Comparison of ENCODE assay signal across 19 cellular contexts in genomic region chr14:54675236-54676125, GRCh38.
DNase-seq lines count a peak whose midpoint lies in the region; ATAC-seq, FAIRE-seq and TF ChIP-seq lines count a peak whose summit lies in the region.
"Had no signal": no experiment of that assay in that cellular context is flagged by ENCODE, and none has a peak within 500 bp of the region (broad histone marks: within the 10 kb centered on the region; RNA-seq: fewer than 3 reads in every experiment).

No MANE protein-coding gene starts in this region.

- H3K23me2 ChIP-seq in H1 (ENCODE audit: low read depth, low read length) = no peaks in the 10 kb centered on the region

- no peaks in the 10 kb centered on the region for H3K27me3 ChIP-seq in SK-N-SH (ENCODE audit: insufficient read depth)
- H3K27me3 ChIP-seq in H1 (replicated peaks in 1 of 4; ENCODE audit: control insufficient read depth in 3 of 4, extremely low read depth in 1 of 4, insufficient read depth in 3 of 4, low read length in 3 of 4) = no peaks in the 10 kb centered on the region
- H3K27me3 ChIP-seq in neural progenitor cell = no peaks in the 10 kb centered on the region
- H3K27me3 ChIP-seq in upper lobe of right lung = no peaks in the 10 kb centered on the region

- FAIRE-seq in H1 (lab: Jason Lieb, UNC) = no peak
- FAIRE-seq: small intestine had no signal

- ATAC-seq in SK-N-SH treated with all-trans-retinoic acid at 6 μM for 48 hours = no peak
- ATAC-seq in upper lobe of right lung = no peak
- no peak for ATAC-seq in GM21717 (IDR thresholded peaks at IDR 0.05; ENCODE audit: unreplicated experiment)
- ATAC-seq: CD8-positive, alpha-beta T cell; PC-3 had no signal

- peaks cover 24% of the 10 kb centered on the region for H3F3A ChIP-seq in SK-N-SH (replicated peaks; ENCODE audit: insufficient read depth)
- H3F3A ChIP-seq in neural progenitor cell (ENCODE audit: low read depth) = no peaks in the 10 kb centered on the region

- peak overlapping the region; percentile 91 for H2BK12ac ChIP-seq in H1 (ENCODE audit: low read depth, low read length)

- WGBS in SK-N-SH (ENCODE audit: low lambda C conversion rate) = 80% methylated on average over 11 of the region's 11 CpGs
- WGBS in H1 (ENCODE audit: extremely low coverage in 1 of 2, insufficient coverage in 1 of 2, insufficient read length in 1 of 2, insufficient replicate concordance in 2 of 2, low coverage in 1 of 2, low lambda C conversion rate in 2 of 2, missing lambda C conversion rate in 1 of 2), 2 experiments = 98% methylated on average over 8 of the region's 11 CpGs; no CpG with 5 or more reads in 1 of the 2 experiments

- H3K27me3 Mint-ChIP-seq in neural progenitor cell (ENCODE audit: insufficient read depth, low read depth) = peaks cover 5% of the 10 kb centered on the region
- H3K27me3 Mint-ChIP-seq in activated CD4-positive, alpha-beta T cell treated with anti-CD3 and anti-CD28 coated beads, Interleukin-2, amount 10 ng/mL, durations not matched to agents 24 days and 14 days = peaks cover 25% of the 10 kb centered on the region

- TF ChIP-seq CTCF in SK-N-SH (IDR thresholded peaks at IDR 0.05) (0 out of 2 replicates have a peak, but pooled peaks have one; percentile 10), H1 (IDR thresholded peaks at IDR 0.05; ENCODE audit: control extremely low read depth in 1 of 3, insufficient read depth in 1 of 3, low read depth in 1 of 3, low read length in 3 of 3) (no peak), neural progenitor cell (IDR thresholded peaks at IDR 0.05) (no peak), upper lobe of right lung (IDR thresholded peaks at IDR 0.05) (no peak)

- H4K8ac ChIP-seq in H1 (ENCODE audit: extremely low read depth, insufficient read depth, low read length) = no peak overlapping the region

- H3K4ac ChIP-seq in H1 (replicated peaks; ENCODE audit: insufficient read length, low read depth, low read length) = no peak overlapping the region

- TF ChIP-seq POLR2A in H1 (IDR thresholded peaks at IDR 0.05; ENCODE audit: control extremely low read depth in 1 of 2, low read depth in 2 of 2, low read length in 2 of 2) = no peak

- no peaks in the 10 kb centered on the region for H3K9me2 ChIP-seq in SK-N-SH

- H3K9me3 ChIP-seq in SK-N-SH (no peaks in the 10 kb centered on the region), H1 (ENCODE audit: insufficient read depth in 2 of 2, low read depth in 1 of 2, low read length in 1 of 2) (no peaks in the 10 kb centered on the region), neural progenitor cell (ENCODE audit: low read depth) (no peaks in the 10 kb centered on the region), upper lobe of right lung (no peaks in the 10 kb centered on the region)

- H3K4me3 ChIP-seq in SK-N-SH (ENCODE audit: low read depth in 2 of 2, low read length in 1 of 2) = no peak overlapping the region
- H3K4me3 ChIP-seq in H1 (ENCODE audit: extremely low read depth in 1 of 4, insufficient read depth in 2 of 4, low read depth in 3 of 4, low read length in 4 of 4) = no peak overlapping the region
- no peak overlapping the region for H3K4me3 ChIP-seq in neural progenitor cell
- no peak overlapping the region for H3K4me3 ChIP-seq in upper lobe of right lung
- H3K4me3 ChIP-seq: lung had no signal

- H3K23ac ChIP-seq in H1 (ENCODE audit: insufficient read length) = no peak overlapping the region

- POLR2A ChIA-PET in SK-N-SH (lab: Yijun Ruan, JAX) = no interaction called here
- POLR2A ChIA-PET in H1 (lab: Charles Lee; ENCODE audit: partially characterized antibody) = interaction anchor here (0.6 to 1.4 kb wide), 4 partner anchors 9 to 59 kb away, joined by 3 to 4 read pairs (median 4); no protein-coding TSS in a partner anchor

- TF ChIP-seq RAD21 in SK-N-SH (IDR thresholded peaks at IDR 0.05; ENCODE audit: low read length) (no peak), H1 (IDR thresholded peaks at IDR 0.05 in 1 of 2, conservative IDR thresholded peaks at IDR 0.05 in 1 of 2; ENCODE audit: low read depth in 2 of 2, low read length in 2 of 2) (no peak)

- H3K14ac ChIP-seq in H1 (ENCODE audit: insufficient read length) = no peak overlapping the region

- H3K18ac ChIP-seq in H1 (ENCODE audit: extremely low read depth, low read length) = peak overlapping the region; percentile 55; the same call in 1 of the 2 replicates

- H3K79me2 ChIP-seq in SK-N-SH (ENCODE audit: insufficient read depth) (peaks cover 90% of the 10 kb centered on the region), H1 (ENCODE audit: control insufficient read depth in 1 of 2, insufficient read depth in 2 of 2, low read length in 2 of 2) (peaks cover 0 to 4% of the 10 kb centered on the region in 2 experiments; a peak in 1 of 4 replicates), neural progenitor cell (ENCODE audit: low read depth) (no peaks in the 10 kb centered on the region)

- peaks cover 73% of the 10 kb centered on the region for H3K4me1 Mint-ChIP-seq in neural progenitor cell
- H3K4me1 Mint-ChIP-seq in activated CD4-positive, alpha-beta T cell treated with anti-CD3 and anti-CD28 coated beads, Interleukin-2, amount 10 ng/mL, durations not matched to agents 24 days and 14 days = peaks cover 18% of the 10 kb centered on the region

- H3K27ac ChIP-seq in SK-N-SH (ENCODE audit: low read depth in 2 of 2, low read length in 1 of 2) (peak overlapping the region in 1 of 2 experiments; percentile 90; a peak in 2 of 4 replicates), H1 (ENCODE audit: low read depth, low read length) (no peak overlapping the region), neural progenitor cell (no peak overlapping the region), upper lobe of right lung (peak overlapping the region; percentile 17)
- H3K27ac ChIP-seq: 22Rv1 had no signal

- intact Hi-C loops in upper lobe of right lung (cut with DNase I) = no loop called here
- intact Hi-C loops in activated CD4-positive, alpha-beta T cell treated with anti-CD3 and anti-CD28 coated beads, Interleukin-2, amount 10 ng/mL, durations not matched to agents 24 days and 14 days (cut with micrococcal nuclease) = loop anchor here (10.0 kb wide), 1 partner anchor 51 kb away; no protein-coding TSS in a partner anchor

- H2BK15ac ChIP-seq in H1 (ENCODE audit: low read length) = peak overlapping the region; percentile 13; the same call in 1 of the 2 replicates

- no peak overlapping the region; the same call in 1 of the 2 replicates for H2BK5ac ChIP-seq in H1 (ENCODE audit: low read depth, low read length)

- H3K56ac ChIP-seq in H1 (replicated peaks; ENCODE audit: insufficient read length, low read depth, low read length) = no peak overlapping the region

- TF ChIP-seq EP300 in SK-N-SH (IDR thresholded peaks at IDR 0.05; ENCODE audit: borderline replicate concordance in 1 of 2, low read depth in 1 of 2, low read length in 1 of 2) (no peak), H1 (IDR thresholded peaks at IDR 0.05; ENCODE audit: borderline replicate concordance in 1 of 2, low read depth in 2 of 2, low read length in 2 of 2) (no peak)

- H3K27ac Mint-ChIP-seq in neural progenitor cell = peak overlapping the region; percentile 94
- H3K27ac Mint-ChIP-seq in activated CD4-positive, alpha-beta T cell treated with anti-CD3 and anti-CD28 coated beads, Interleukin-2, amount 10 ng/mL, durations not matched to agents 24 days and 14 days = no peak overlapping the region
- H3K27ac Mint-ChIP-seq: CD8-positive, alpha-beta T cell had no signal

- H3K4me2 ChIP-seq in SK-N-SH (no peak overlapping the region), H1 (ENCODE audit: insufficient read depth in 1 of 2, low read depth in 2 of 2, low read length in 2 of 2) (no peak overlapping the region), neural progenitor cell (no peak overlapping the region)

- no peaks in the 10 kb centered on the region for H3K36me3 Mint-ChIP-seq in neural progenitor cell
- H3K36me3 Mint-ChIP-seq in activated CD4-positive, alpha-beta T cell treated with anti-CD3 and anti-CD28 coated beads, Interleukin-2, amount 10 ng/mL, durations not matched to agents 24 days and 14 days (ENCODE audit: low read depth) = no peaks in the 10 kb centered on the region
- H3K36me3 Mint-ChIP-seq: CD8-positive, alpha-beta T cell had no signal

- no peak overlapping the region for H3K4me3 Mint-ChIP-seq in neural progenitor cell
- no peak overlapping the region for H3K4me3 Mint-ChIP-seq in activated CD4-positive, alpha-beta T cell treated with anti-CD3 and anti-CD28 coated beads, Interleukin-2, amount 10 ng/mL, durations not matched to agents 24 days and 14 days
- H3K4me3 Mint-ChIP-seq: CD8-positive, alpha-beta T cell had no signal

- CTCF ChIA-PET in SK-N-SH (lab: Yijun Ruan, JAX) = interaction anchor here (0.9 to 1.4 kb wide), 3 partner anchors 15 to 112 kb away, joined by 3 to 4 read pairs (median 4); no protein-coding TSS in a partner anchor
- CTCF ChIA-PET in H1 (lab: Charles Lee; ENCODE audit: partially characterized antibody) = interaction anchor here (0.8 to 4.9 kb wide), 9 partner anchors 9 to 98 kb away, joined by 3 to 19 read pairs (median 3); no protein-coding TSS in a partner anchor

- H3K36me3 ChIP-seq in SK-N-SH (replicated peaks in 1 of 2; ENCODE audit: control insufficient read depth in 1 of 2, insufficient read depth in 2 of 2, low read length in 1 of 2) (peaks cover 0 to 9% of the 10 kb centered on the region in 2 experiments), H1 (ENCODE audit: control insufficient read depth in 2 of 4, insufficient read depth in 4 of 4, low read length in 3 of 4) (no peaks in the 10 kb centered on the region), neural progenitor cell (no peaks in the 10 kb centered on the region), upper lobe of right lung (no peaks in the 10 kb centered on the region)

- H3K9me3 Mint-ChIP-seq in neural progenitor cell = no peaks in the 10 kb centered on the region
- H3K9me3 Mint-ChIP-seq in activated CD4-positive, alpha-beta T cell treated with anti-CD3 and anti-CD28 coated beads, Interleukin-2, amount 10 ng/mL, durations not matched to agents 24 days and 14 days = no peaks in the 10 kb centered on the region
- H3K9me3 Mint-ChIP-seq: CD8-positive, alpha-beta T cell had no signal

- H4K91ac ChIP-seq in H1 (replicated peaks; ENCODE audit: insufficient read length, low read length) = no peak overlapping the region

- H3K4me1 ChIP-seq in SK-N-SH (ENCODE audit: control insufficient read depth in 1 of 2, insufficient read depth in 2 of 2, low read depth in 1 of 2, low read length in 1 of 2) (peaks cover 11 to 50% of the 10 kb centered on the region in 2 experiments; a peak in 3 of 4 replicates), H1 (replicated peaks in 1 of 4; ENCODE audit: control insufficient read depth in 3 of 4, insufficient read depth in 4 of 4, low read length in 3 of 4) (peaks cover 13 to 31% (median 23%) of the 10 kb centered on the region in 4 experiments), neural progenitor cell (peaks cover 34% of the 10 kb centered on the region), upper lobe of right lung (peaks cover 6% of the 10 kb centered on the region)

- DNase-seq in SK-N-SH = no peak
- no peak for DNase-seq in H1 (ENCODE audit: low read depth in 1 of 2, low spot score in 2 of 2)
- DNase-seq in neural progenitor cell (ENCODE audit: low spot score) = no peak
- DNase-seq in upper lobe of right lung = no peak
- no peak for DNase-seq in GM03348 (ENCODE audit: low spot score)
- DNase-seq in activated CD4-positive, alpha-beta T cell treated with anti-CD3 and anti-CD28 coated beads, Interleukin-2, amount 10 ng/mL, durations not matched to agents 24 days and 14 days = no peak
- DNase-seq: activated effector memory CD4-positive, alpha-beta T cell treated with anti-CD3 and anti-CD28 coated beads, Interleukin-2, amount 50 U/mL, for 16 hours; CD8-positive, alpha-beta T cell; DND-41; HCEC 1CT; NCI-H1694 treated with DMSO at 0.1 percent for 48 hours; NCI-H526; PC-3; small intestine; stimulated activated naive CD4-positive, alpha-beta T cell had no signal

- H3K79me1 ChIP-seq in H1 (ENCODE audit: low read depth, low read length) = peaks cover 5% of the 10 kb centered on the region

- no peak overlapping the region for H2BK120ac ChIP-seq in H1 (replicated peaks; ENCODE audit: low read depth, low read length)

- peak overlapping the region; percentile 84; the same call in 1 of the 2 replicates for H2AK5ac ChIP-seq in H1 (ENCODE audit: low read depth, low read length)

- H2AFZ ChIP-seq in SK-N-SH (ENCODE audit: low read depth) (no peak overlapping the region), H1 (ENCODE audit: low read length) (no peak overlapping the region), neural progenitor cell (replicated peaks) (no peak overlapping the region)

- H4K5ac ChIP-seq in H1 (ENCODE audit: insufficient read length, low read depth, low read length) = no peak overlapping the region

- H3K9ac ChIP-seq in SK-N-SH (no peak overlapping the region), H1 (replicated peaks in 1 of 4; ENCODE audit: extremely low read depth in 1 of 4, low read depth in 3 of 4, low read length in 3 of 4) (0 out of 7 replicates have a peak overlapping the region, but pooled peaks of 1 of the 4 experiments have one; percentile 9), neural progenitor cell (no peak overlapping the region)

- no peak overlapping the region; the same call in 1 of the 2 replicates for H2BK20ac ChIP-seq in H1 (ENCODE audit: low read length)

- peaks cover 20% of the 10 kb centered on the region; the same call in 1 of the 2 replicates for H4K20me1 ChIP-seq in SK-N-SH (ENCODE audit: insufficient read depth)
- no peaks in the 10 kb centered on the region for H4K20me1 ChIP-seq in H1 (replicated peaks in 1 of 2; ENCODE audit: control insufficient read depth in 1 of 2, insufficient read depth in 2 of 2, low read length in 2 of 2)
- no peaks in the 10 kb centered on the region for H4K20me1 ChIP-seq in neural progenitor cell (ENCODE audit: low read depth)

Comparison
In these comparisons a context has a peak if more than half of its experiments do, and no peak if none do; other contexts are left out.
1. Of the 17 proteins assayed by ChIP-seq in both H1 and SK-N-SH: peak only in H1: none; only in SK-N-SH: CTCF; in both: none; in neither: 16.